1 cellular context compared by ENCODE assay signal in genomic region chr2:218648473-218649100, GRCh38.
TF ChIP-seq lines count a peak whose summit lies in the region.

No MANE protein-coding gene starts in this region.

TF ChIP-seq in GM23338, 12 proteins besides CTCF, POLR2A, EP300 and RAD21 (continued from another document):
- TF ChIP-seq JUNB (IDR thresholded peaks at IDR 0.05; ENCODE audit: unreplicated experiment) (no peak), ZNF114 (CRISPR knock-in tag; IDR thresholded peaks at IDR 0.05) (no peak), NANOG (IDR thresholded peaks at IDR 0.05; ENCODE audit: borderline replicate concordance) (no peak), CREB1 (CRISPR knock-in tag; IDR thresholded peaks at IDR 0.05; ENCODE audit: low read depth) (no peak), EZH2phosphoT487 (IDR thresholded peaks at IDR 0.05; ENCODE audit: unreplicated experiment) (no peak)
- TF ChIP-seq, protein P1, sequence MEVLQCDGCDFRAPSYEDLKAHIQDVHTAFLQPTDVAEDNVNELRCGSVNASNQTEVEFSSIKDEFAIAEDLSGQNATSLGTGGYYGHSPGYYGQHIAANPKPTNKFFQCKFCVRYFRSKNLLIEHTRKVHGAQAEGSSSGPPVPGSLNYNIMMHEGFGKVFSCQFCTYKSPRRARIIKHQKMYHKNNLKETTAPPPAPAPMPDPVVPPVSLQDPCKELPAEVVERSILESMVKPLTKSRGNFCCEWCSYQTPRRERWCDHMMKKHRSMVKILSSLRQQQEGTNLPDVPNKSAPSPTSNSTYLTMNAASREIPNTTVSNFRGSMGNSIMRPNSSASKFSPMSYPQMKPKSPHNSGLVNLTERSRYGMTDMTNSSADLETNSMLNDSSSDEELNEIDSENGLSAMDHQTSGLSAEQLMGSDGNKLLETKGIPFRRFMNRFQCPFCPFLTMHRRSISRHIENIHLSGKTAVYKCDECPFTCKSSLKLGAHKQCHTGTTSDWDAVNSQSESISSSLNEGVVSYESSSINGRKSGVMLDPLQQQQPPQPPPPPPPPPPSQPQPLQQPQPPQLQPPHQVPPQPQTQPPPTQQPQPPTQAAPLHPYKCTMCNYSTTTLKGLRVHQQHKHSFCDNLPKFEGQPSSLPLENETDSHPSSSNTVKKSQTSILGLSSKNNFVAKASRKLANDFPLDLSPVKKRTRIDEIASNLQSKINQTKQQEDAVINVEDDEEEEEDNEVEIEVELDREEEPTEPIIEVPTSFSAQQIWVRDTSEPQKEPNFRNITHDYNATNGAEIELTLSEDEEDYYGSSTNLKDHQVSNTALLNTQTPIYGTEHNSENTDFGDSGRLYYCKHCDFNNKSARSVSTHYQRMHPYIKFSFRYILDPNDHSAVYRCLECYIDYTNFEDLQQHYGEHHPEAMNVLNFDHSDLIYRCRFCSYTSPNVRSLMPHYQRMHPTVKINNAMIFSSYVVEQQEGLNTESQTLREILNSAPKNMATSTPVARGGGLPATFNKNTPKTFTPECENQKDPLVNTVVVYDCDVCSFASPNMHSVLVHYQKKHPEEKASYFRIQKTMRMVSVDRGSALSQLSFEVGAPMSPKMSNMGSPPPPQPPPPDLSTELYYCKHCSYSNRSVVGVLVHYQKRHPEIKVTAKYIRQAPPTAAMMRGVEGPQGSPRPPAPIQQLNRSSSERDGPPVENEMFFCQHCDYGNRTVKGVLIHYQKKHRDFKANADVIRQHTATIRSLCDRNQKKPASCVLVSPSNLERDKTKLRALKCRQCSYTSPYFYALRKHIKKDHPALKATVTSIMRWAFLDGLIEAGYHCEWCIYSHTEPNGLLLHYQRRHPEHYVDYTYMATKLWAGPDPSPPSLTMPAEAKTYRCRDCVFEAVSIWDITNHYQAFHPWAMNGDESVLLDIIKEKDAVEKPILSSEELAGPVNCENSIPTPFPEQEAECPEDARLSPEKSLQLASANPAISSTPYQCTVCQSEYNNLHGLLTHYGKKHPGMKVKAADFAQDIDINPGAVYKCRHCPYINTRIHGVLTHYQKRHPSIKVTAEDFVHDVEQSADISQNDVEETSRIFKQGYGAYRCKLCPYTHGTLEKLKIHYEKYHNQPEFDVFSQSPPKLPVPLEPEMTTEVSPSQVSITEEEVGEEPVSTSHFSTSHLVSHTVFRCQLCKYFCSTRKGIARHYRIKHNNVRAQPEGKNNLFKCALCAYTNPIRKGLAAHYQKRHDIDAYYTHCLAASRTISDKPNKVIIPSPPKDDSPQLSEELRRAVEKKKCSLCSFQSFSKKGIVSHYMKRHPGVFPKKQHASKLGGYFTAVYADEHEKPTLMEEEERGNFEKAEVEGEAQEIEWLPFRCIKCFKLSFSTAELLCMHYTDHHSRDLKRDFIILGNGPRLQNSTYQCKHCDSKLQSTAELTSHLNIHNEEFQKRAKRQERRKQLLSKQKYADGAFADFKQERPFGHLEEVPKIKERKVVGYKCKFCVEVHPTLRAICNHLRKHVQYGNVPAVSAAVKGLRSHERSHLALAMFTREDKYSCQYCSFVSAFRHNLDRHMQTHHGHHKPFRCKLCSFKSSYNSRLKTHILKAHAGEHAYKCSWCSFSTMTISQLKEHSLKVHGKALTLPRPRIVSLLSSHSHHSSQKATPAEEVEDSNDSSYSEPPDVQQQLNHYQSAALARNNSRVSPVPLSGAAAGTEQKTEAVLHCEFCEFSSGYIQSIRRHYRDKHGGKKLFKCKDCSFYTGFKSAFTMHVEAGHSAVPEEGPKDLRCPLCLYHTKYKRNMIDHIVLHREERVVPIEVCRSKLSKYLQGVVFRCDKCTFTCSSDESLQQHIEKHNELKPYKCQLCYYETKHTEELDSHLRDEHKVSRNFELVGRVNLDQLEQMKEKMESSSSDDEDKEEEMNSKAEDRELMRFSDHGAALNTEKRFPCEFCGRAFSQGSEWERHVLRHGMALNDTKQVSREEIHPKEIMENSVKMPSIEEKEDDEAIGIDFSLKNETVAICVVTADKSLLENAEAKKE (CRISPR knock-in tag; IDR thresholded peaks at IDR 0.05): no peak
- TF ChIP-seq, protein P2, sequence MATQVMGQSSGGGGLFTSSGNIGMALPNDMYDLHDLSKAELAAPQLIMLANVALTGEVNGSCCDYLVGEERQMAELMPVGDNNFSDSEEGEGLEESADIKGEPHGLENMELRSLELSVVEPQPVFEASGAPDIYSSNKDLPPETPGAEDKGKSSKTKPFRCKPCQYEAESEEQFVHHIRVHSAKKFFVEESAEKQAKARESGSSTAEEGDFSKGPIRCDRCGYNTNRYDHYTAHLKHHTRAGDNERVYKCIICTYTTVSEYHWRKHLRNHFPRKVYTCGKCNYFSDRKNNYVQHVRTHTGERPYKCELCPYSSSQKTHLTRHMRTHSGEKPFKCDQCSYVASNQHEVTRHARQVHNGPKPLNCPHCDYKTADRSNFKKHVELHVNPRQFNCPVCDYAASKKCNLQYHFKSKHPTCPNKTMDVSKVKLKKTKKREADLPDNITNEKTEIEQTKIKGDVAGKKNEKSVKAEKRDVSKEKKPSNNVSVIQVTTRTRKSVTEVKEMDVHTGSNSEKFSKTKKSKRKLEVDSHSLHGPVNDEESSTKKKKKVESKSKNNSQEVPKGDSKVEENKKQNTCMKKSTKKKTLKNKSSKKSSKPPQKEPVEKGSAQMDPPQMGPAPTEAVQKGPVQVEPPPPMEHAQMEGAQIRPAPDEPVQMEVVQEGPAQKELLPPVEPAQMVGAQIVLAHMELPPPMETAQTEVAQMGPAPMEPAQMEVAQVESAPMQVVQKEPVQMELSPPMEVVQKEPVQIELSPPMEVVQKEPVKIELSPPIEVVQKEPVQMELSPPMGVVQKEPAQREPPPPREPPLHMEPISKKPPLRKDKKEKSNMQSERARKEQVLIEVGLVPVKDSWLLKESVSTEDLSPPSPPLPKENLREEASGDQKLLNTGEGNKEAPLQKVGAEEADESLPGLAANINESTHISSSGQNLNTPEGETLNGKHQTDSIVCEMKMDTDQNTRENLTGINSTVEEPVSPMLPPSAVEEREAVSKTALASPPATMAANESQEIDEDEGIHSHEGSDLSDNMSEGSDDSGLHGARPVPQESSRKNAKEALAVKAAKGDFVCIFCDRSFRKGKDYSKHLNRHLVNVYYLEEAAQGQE (IDR thresholded peaks at IDR 0.05; ENCODE audit: unreplicated experiment): no peak
